In genomic region chr1:64223329-64224151, GRCh38 we compare ENCODE assay signal across 10 cellular contexts. TPM values are rescaled to one million over a fixed set of nuclear protein-coding genes. Genes with fewer than 3 reads are reported as not detected.
A peak's percentile ranks its signal among the peaks of the same experiment; 100 is the strongest.
DNase-seq lines count a peak whose midpoint lies in the region; ATAC-seq and TF ChIP-seq lines count a peak whose summit lies in the region.
"Had no signal": no experiment of that assay in that cellular context is flagged by ENCODE, and none has a peak within 500 bp of the region (broad histone marks: within the 10 kb centered on the region; RNA-seq: fewer than 3 reads in every experiment).

No MANE protein-coding gene starts in this region.

- H3K36me3 Mint-ChIP-seq in activated CD4-positive, alpha-beta memory T cell treated with anti-CD3 and anti-CD28 coated beads for 36 hours: no peaks in the 10 kb centered on the region
- no peaks in the 10 kb centered on the region for H3K36me3 Mint-ChIP-seq in activated CD4-positive, alpha-beta memory T cell treated with anti-CD3 and anti-CD28 coated beads, Interleukin-2, amount 10 ng/mL, durations not matched to agents 7 days and 5 days (ENCODE audit: low read depth)
- H3K36me3 Mint-ChIP-seq in activated T-helper 17 cell treated with anti-CD3 and anti-CD28 coated beads, Interleukin-2, amount 50 U/mL, for 72 hours (ENCODE audit: low read depth): no peaks in the 10 kb centered on the region
- H3K36me3 Mint-ChIP-seq in glutamatergic neuron (ENCODE audit: unreplicated experiment): no peaks in the 10 kb centered on the region
- H3K36me3 Mint-ChIP-seq: naive B cell had no signal

- H3K4me1 ChIP-seq in skeletal muscle satellite cell (ENCODE audit: control insufficient read depth, insufficient read depth, low read length): peaks cover 26% of the 10 kb centered on the region
- H3K4me1 ChIP-seq: tibial nerve had no signal

- H3K9me3 ChIP-seq in skeletal muscle satellite cell (replicated peaks; ENCODE audit: low read length): no peaks in the 10 kb centered on the region
- H3K9me3 ChIP-seq: tibial nerve had no signal

- POLR2A ChIA-PET in activated CD4-positive, alpha-beta memory T cell treated with anti-CD3 and anti-CD28 coated beads for 36 hours (lab: Charles Lee): no interaction called here
- POLR2A ChIA-PET in activated CD4-positive, alpha-beta memory T cell treated with anti-CD3 and anti-CD28 coated beads, Interleukin-2, amount 10 ng/mL, durations not matched to agents 7 days and 5 days (lab: Charles Lee): no interaction called here

- H3K9ac ChIP-seq in skeletal muscle satellite cell (ENCODE audit: low read depth, low read length): peak overlapping the region; percentile 34

- H3K4me3 ChIP-seq in skeletal muscle satellite cell (ENCODE audit: low read length): no peak overlapping the region
- H3K4me3 ChIP-seq: tibial nerve had no signal

- TF ChIP-seq CTCF in glutamatergic neuron (IDR thresholded peaks at IDR 0.05; ENCODE audit: partially characterized antibody, unreplicated experiment): no peak

- no peak for DNase-seq in activated CD4-positive, alpha-beta memory T cell treated with anti-CD3 and anti-CD28 coated beads for 36 hours
- DNase-seq in activated CD4-positive, alpha-beta memory T cell treated with anti-CD3 and anti-CD28 coated beads, Interleukin-2, amount 10 ng/mL, durations not matched to agents 7 days and 5 days: no peak
- DNase-seq in foreskin melanocyte: no peak
- DNase-seq in glutamatergic neuron: no peak
- no peak for DNase-seq in stimulated activated CD4-positive, alpha-beta T cell treated with anti-CD3 and anti-CD28 coated beads, Interleukin-2, amount 100 ng/mL, for 24 hours
- DNase-seq: naive B cell had no signal

- H3K4me2 ChIP-seq in skeletal muscle satellite cell (ENCODE audit: low read length): peak overlapping the region; percentile 24

- no peaks in the 10 kb centered on the region for H3K36me3 ChIP-seq in skeletal muscle satellite cell (ENCODE audit: insufficient read depth, low read length)
- H3K36me3 ChIP-seq: tibial nerve had no signal

- H3K9me3 Mint-ChIP-seq in activated CD4-positive, alpha-beta memory T cell treated with anti-CD3 and anti-CD28 coated beads for 36 hours: no peaks in the 10 kb centered on the region
- H3K9me3 Mint-ChIP-seq in activated CD4-positive, alpha-beta memory T cell treated with anti-CD3 and anti-CD28 coated beads, Interleukin-2, amount 10 ng/mL, durations not matched to agents 7 days and 5 days: no peaks in the 10 kb centered on the region
- H3K9me3 Mint-ChIP-seq in activated T-helper 17 cell treated with anti-CD3 and anti-CD28 coated beads, Interleukin-2, amount 50 U/mL, for 72 hours: no peaks in the 10 kb centered on the region
- H3K9me3 Mint-ChIP-seq in glutamatergic neuron (ENCODE audit: unreplicated experiment): no peaks in the 10 kb centered on the region
- H3K9me3 Mint-ChIP-seq: naive B cell had no signal

- H3K27ac Mint-ChIP-seq in activated CD4-positive, alpha-beta memory T cell treated with anti-CD3 and anti-CD28 coated beads for 36 hours: peak overlapping the region; percentile 42
- H3K27ac Mint-ChIP-seq in activated CD4-positive, alpha-beta memory T cell treated with anti-CD3 and anti-CD28 coated beads, Interleukin-2, amount 10 ng/mL, durations not matched to agents 7 days and 5 days: no peak overlapping the region
- H3K27ac Mint-ChIP-seq in activated T-helper 17 cell treated with anti-CD3 and anti-CD28 coated beads, Interleukin-2, amount 50 U/mL, for 72 hours: no peak overlapping the region
- H3K27ac Mint-ChIP-seq in glutamatergic neuron (ENCODE audit: unreplicated experiment): no peak overlapping the region
- H3K27ac Mint-ChIP-seq: naive B cell had no signal

- intact Hi-C loops in activated CD4-positive, alpha-beta memory T cell treated with anti-CD3 and anti-CD28 coated beads for 36 hours (cut with micrococcal nuclease): loop anchor here (1.0 kb wide), 1 partner anchor 51 kb away; no protein-coding TSS in a partner anchor

- ATAC-seq in HG03159 (IDR thresholded peaks at IDR 0.05; ENCODE audit: unreplicated experiment): peak; percentile 57
- peak; percentile 93 for ATAC-seq in activated T-helper 17 cell treated with anti-CD3 and anti-CD28 coated beads, Interleukin-2, amount 50 U/mL, for 72 hours (replicated peaks)

- no peaks in the 10 kb centered on the region for H3K27me3 ChIP-seq in skeletal muscle satellite cell (ENCODE audit: control insufficient read depth, insufficient read depth, low read length)
- H3K27me3 ChIP-seq: tibial nerve had no signal

- H3K27me3 Mint-ChIP-seq in activated CD4-positive, alpha-beta memory T cell treated with anti-CD3 and anti-CD28 coated beads for 36 hours: peaks cover 16% of the 10 kb centered on the region
- peaks cover 38% of the 10 kb centered on the region for H3K27me3 Mint-ChIP-seq in activated CD4-positive, alpha-beta memory T cell treated with anti-CD3 and anti-CD28 coated beads, Interleukin-2, amount 10 ng/mL, durations not matched to agents 7 days and 5 days
- peaks cover 29% of the 10 kb centered on the region for H3K27me3 Mint-ChIP-seq in activated T-helper 17 cell treated with anti-CD3 and anti-CD28 coated beads, Interleukin-2, amount 50 U/mL, for 72 hours
- no peaks in the 10 kb centered on the region for H3K27me3 Mint-ChIP-seq in glutamatergic neuron (ENCODE audit: unreplicated experiment)

- H3K4me1 Mint-ChIP-seq in activated CD4-positive, alpha-beta memory T cell treated with anti-CD3 and anti-CD28 coated beads for 36 hours (ENCODE audit: low read depth): peaks cover 8% of the 10 kb centered on the region
- H3K4me1 Mint-ChIP-seq in activated CD4-positive, alpha-beta memory T cell treated with anti-CD3 and anti-CD28 coated beads, Interleukin-2, amount 10 ng/mL, durations not matched to agents 7 days and 5 days: peaks cover 7% of the 10 kb centered on the region
- H3K4me1 Mint-ChIP-seq in activated T-helper 17 cell treated with anti-CD3 and anti-CD28 coated beads, Interleukin-2, amount 50 U/mL, for 72 hours: peaks cover 9% of the 10 kb centered on the region
- no peaks in the 10 kb centered on the region for H3K4me1 Mint-ChIP-seq in glutamatergic neuron (ENCODE audit: low read depth, unreplicated experiment)
- H3K4me1 Mint-ChIP-seq: naive B cell had no signal

- CTCF ChIA-PET in activated CD4-positive, alpha-beta memory T cell treated with anti-CD3 and anti-CD28 coated beads for 36 hours (lab: Charles Lee): no interaction called here
- CTCF ChIA-PET in activated CD4-positive, alpha-beta memory T cell treated with anti-CD3 and anti-CD28 coated beads, Interleukin-2, amount 10 ng/mL, durations not matched to agents 7 days and 5 days (lab: Charles Lee): no interaction called here

- no peak overlapping the region for H3K4me3 Mint-ChIP-seq in activated CD4-positive, alpha-beta memory T cell treated with anti-CD3 and anti-CD28 coated beads for 36 hours
- no peak overlapping the region for H3K4me3 Mint-ChIP-seq in activated CD4-positive, alpha-beta memory T cell treated with anti-CD3 and anti-CD28 coated beads, Interleukin-2, amount 10 ng/mL, durations not matched to agents 7 days and 5 days
- H3K4me3 Mint-ChIP-seq in activated T-helper 17 cell treated with anti-CD3 and anti-CD28 coated beads, Interleukin-2, amount 50 U/mL, for 72 hours: no peak overlapping the region
- H3K4me3 Mint-ChIP-seq in glutamatergic neuron (ENCODE audit: unreplicated experiment): no peak overlapping the region
- H3K4me3 Mint-ChIP-seq: naive B cell had no signal

RNA-seq across cellular contexts. Expression of gene UBE2U, which starts 20.1 kb away (rescaled TPM):
- total RNA-seq in activated CD4-positive, alpha-beta memory T cell treated with anti-CD3 and anti-CD28 coated beads for 36 hours: not detected
- total RNA-seq in activated CD4-positive, alpha-beta memory T cell treated with anti-CD3 and anti-CD28 coated beads, Interleukin-2, amount 10 ng/mL, durations not matched to agents 7 days and 5 days: not detected
- total RNA-seq in activated T-helper 17 cell treated with anti-CD3 and anti-CD28 coated beads, Interleukin-2, amount 50 U/mL, for 72 hours: not detected
- not detected in 2 replicates for total RNA-seq in skeletal muscle satellite cell (2012; rRNA removed)
- not detected for total RNA-seq in glutamatergic neuron (ENCODE audit: unreplicated experiment)
- total RNA-seq: tibial nerve had no signal
